ENCODE assay signal across 10 cellular contexts in the genomic region with DNA sequence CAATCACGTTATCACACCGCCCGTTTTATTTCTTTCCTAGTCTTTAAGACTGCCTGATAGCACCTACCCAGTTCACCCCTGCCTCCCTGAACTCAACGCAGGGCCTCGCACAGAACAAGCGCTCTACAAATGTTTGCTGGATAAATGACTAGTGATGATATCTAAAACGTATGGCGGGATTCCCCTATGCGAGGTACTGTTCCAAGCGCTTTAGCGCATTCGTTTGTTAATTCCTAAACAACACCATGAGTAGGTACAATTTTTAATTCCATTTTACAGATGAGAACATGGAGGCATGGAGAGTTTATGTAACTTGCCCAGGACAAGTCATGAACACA. TPM values are rescaled to one million over a fixed set of nuclear protein-coding genes. Genes with fewer than 3 reads are reported as not detected.
DNase-seq lines count a peak whose midpoint lies in the region; ATAC-seq and TF ChIP-seq lines count a peak whose summit lies in the region.
"Had no signal": no experiment of that assay in that cellular context is flagged by ENCODE, and none has a peak within 500 bp of the region (broad histone marks: within the 10 kb centered on the region; RNA-seq: fewer than 3 reads in every experiment).

No MANE protein-coding gene starts in this region.

- DNase-seq in DMS53 (lab: John Stamatoyannopoulos, UW): peak; percentile 58
- no peak for DNase-seq in DMS53 treated with DMSO at 0.1 percent for 48 hours (lab: John Stamatoyannopoulos, UW; ENCODE audit: unreplicated experiment)
- DNase-seq in H9: no peak
- no peak for DNase-seq in effector memory CD8-positive, alpha-beta T cell
- DNase-seq in neural crest cell (ENCODE audit: low read depth, low spot score): no peak
- no peak for DNase-seq in EL
- DNase-seq: thyroid gland had no signal

- peaks cover 5% of the 10 kb centered on the region for H3K23me2 ChIP-seq in H9 (ENCODE audit: insufficient read length, low read depth, low read length, poor library complexity, severe bottlenecking)

- H3K56ac ChIP-seq in H9 (ENCODE audit: insufficient read length, low read depth, low read length): no peak overlapping the region

- H3K4me1 Mint-ChIP-seq in H9 (peaks cover 25 to 36% of the 10 kb centered on the region in 2 experiments), neural crest cell (peaks cover 25% of the 10 kb centered on the region)
- H3K4me1 Mint-ChIP-seq in effector memory CD8-positive, alpha-beta T cell (ENCODE audit: low read depth in 2 of 2): peaks cover 6 to 12% of the 10 kb centered on the region in 2 donors

- no peak overlapping the region for H2BK20ac ChIP-seq in H9 (ENCODE audit: low read depth, low read length, poor library complexity, severe bottlenecking)

- no peak overlapping the region for H2BK120ac ChIP-seq in H9 (ENCODE audit: low read depth, low read length, poor library complexity, severe bottlenecking)

- H3K4me1 ChIP-seq in H9 (ENCODE audit: insufficient read depth, low read length): peaks cover 2% of the 10 kb centered on the region; the same call in 1 of the 2 replicates

- H4K91ac ChIP-seq in H9 (ENCODE audit: insufficient read length, low read depth, low read length): no peak overlapping the region

- H3T11ph ChIP-seq in H9 (ENCODE audit: low read length): no peak overlapping the region

- no CpG with 5 or more reads among the region's 12 CpGs for WGBS in H9 (ENCODE audit: extremely low coverage, insufficient read length, low lambda C conversion rate)

- H3K36me3 Mint-ChIP-seq in H9 (ENCODE audit: insufficient read depth in 1 of 3, low read depth in 3 of 3): no peaks in the 10 kb centered on the region
- H3K36me3 Mint-ChIP-seq in effector memory CD8-positive, alpha-beta T cell (ENCODE audit: insufficient read depth): no peaks in the 10 kb centered on the region
- no peaks in the 10 kb centered on the region for H3K36me3 Mint-ChIP-seq in neural crest cell (ENCODE audit: low read depth)

- no peak overlapping the region for H3K4ac ChIP-seq in H9 (ENCODE audit: low read depth, low read length)

- H3K27me3 Mint-ChIP-seq in H9 (ENCODE audit: low read depth) (peaks cover 100% of the 10 kb centered on the region), neural crest cell (ENCODE audit: low read depth) (peaks cover 100% of the 10 kb centered on the region)
- H3K27me3 Mint-ChIP-seq in effector memory CD8-positive, alpha-beta T cell: peaks cover 81 to 92% of the 10 kb centered on the region in 2 donors

- no peak overlapping the region for H3K18ac ChIP-seq in H9 (ENCODE audit: insufficient read length, low read depth, low read length)

- H2AK5ac ChIP-seq in H9 (ENCODE audit: insufficient read length, low read length): no peak overlapping the region

- H3K79me1 ChIP-seq in H9 (ENCODE audit: insufficient read depth, low read depth, low read length, poor library complexity, severe bottlenecking): no peaks in the 10 kb centered on the region

- H4K20me1 ChIP-seq in H9 (ENCODE audit: control insufficient read depth, insufficient read depth, insufficient read length): no peaks in the 10 kb centered on the region

- no peak for ATAC-seq in effector memory CD8-positive, alpha-beta T cell (replicated peaks)
- ATAC-seq in HG02884 (IDR thresholded peaks at IDR 0.05; ENCODE audit: unreplicated experiment): no peak
- no peak for ATAC-seq in HG03025 (IDR thresholded peaks at IDR 0.05; ENCODE audit: low FRiP score, unreplicated experiment)
- ATAC-seq: activated CD4-positive, CD25-positive, alpha-beta regulatory T cell treated with anti-CD3 and anti-CD28 coated beads, Interleukin-2, amount 50 U/mL, for 24 hours had no signal

- peaks cover 4 to 6% of the 10 kb centered on the region in 2 experiments; a peak in 3 of 5 replicates for H3K9me3 Mint-ChIP-seq in H9
- no peaks in the 10 kb centered on the region for H3K9me3 Mint-ChIP-seq in effector memory CD8-positive, alpha-beta T cell
- H3K9me3 Mint-ChIP-seq in neural crest cell: no peaks in the 10 kb centered on the region

- H4K8ac ChIP-seq in H9 (replicated peaks; ENCODE audit: insufficient read length, low read depth, low read length): no peak overlapping the region

- peak overlapping the region; percentile 60 to 81 for H3K4me3 Mint-ChIP-seq in H9
- H3K4me3 Mint-ChIP-seq in effector memory CD8-positive, alpha-beta T cell: peak overlapping the region; percentile 26 to 53
- peak overlapping the region; percentile 36 for H3K4me3 Mint-ChIP-seq in neural crest cell

- no peak overlapping the region for H2AFZ ChIP-seq in H9 (ENCODE audit: low read length)

- H3K14ac ChIP-seq in H9 (ENCODE audit: insufficient read depth, low read length): no peak overlapping the region

- H2BK12ac ChIP-seq in H9 (ENCODE audit: insufficient read length, low read depth, low read length): no peak overlapping the region

- H3K79me2 ChIP-seq in H9 (ENCODE audit: insufficient read depth, low read length): no peaks in the 10 kb centered on the region

- H4K5ac ChIP-seq in H9 (ENCODE audit: insufficient read length, low read depth, low read length): no peak overlapping the region

- no peaks in the 10 kb centered on the region for H3K9me3 ChIP-seq in H9 (ENCODE audit: control insufficient read depth, low read depth, low read length)
- H3K9me3 ChIP-seq: thyroid gland had no signal

- no peak overlapping the region for H3K27ac Mint-ChIP-seq in H9
- H3K27ac Mint-ChIP-seq in effector memory CD8-positive, alpha-beta T cell: no peak overlapping the region
- no peak overlapping the region for H3K27ac Mint-ChIP-seq in neural crest cell (ENCODE audit: unreplicated experiment)

- no peak overlapping the region for H2BK5ac ChIP-seq in H9 (ENCODE audit: insufficient read length, low read length)

- no peak overlapping the region for H2BK15ac ChIP-seq in H9 (ENCODE audit: low read depth, low read length)

- H3K27ac ChIP-seq in H9 (ENCODE audit: insufficient read length, low read depth, low read length): no peak overlapping the region
- H3K27ac ChIP-seq: thyroid gland had no signal

- no peak overlapping the region for H3K9ac ChIP-seq in H9 (ENCODE audit: extremely low read depth, insufficient read length, low read length)

- peaks cover 66% of the 10 kb centered on the region for H3K27me3 ChIP-seq in H9 (ENCODE audit: insufficient read depth, low read length)

- peak overlapping the region; percentile 56 for H3K4me2 ChIP-seq in H9 (ENCODE audit: insufficient read depth, insufficient read length, low read length)

- H3K23ac ChIP-seq in H9 (ENCODE audit: insufficient read length, low read depth, low read length): no peak overlapping the region

- TF ChIP-seq CTCF in H9 (conservative IDR thresholded peaks at IDR 0.05): no peak
- no peak for TF ChIP-seq CTCF in neural crest cell (conservative IDR thresholded peaks at IDR 0.05)

RNA-seq across cellular contexts. Expression of a gene that starts 6.6 kb away (rescaled TPM):
- total RNA-seq in H9 (2021): not detected in 2 replicates
- total RNA-seq in neural crest cell: 0.09 TPM in 1 of 2 replicates, not detected in the other
- total RNA-seq: thyroid gland had no signal
